9 cellular contexts compared by ENCODE assay signal in genomic region chr6:606829-607379, GRCh38. TPM values are rescaled to one million over a fixed set of nuclear protein-coding genes. Genes with fewer than 3 reads are reported as not detected.
"Had no signal": no experiment of that assay in that cellular context is flagged by ENCODE, and none has a peak within 500 bp of the region (broad histone marks: within the 10 kb centered on the region; RNA-seq: fewer than 3 reads in every experiment).

No MANE protein-coding gene starts in this region.

- H3K4me1 ChIP-seq: HAP-1 had no signal

- H2AFZ ChIP-seq: GM23248 had no signal

- H3K9me3 ChIP-seq: HAP-1 had no signal

- H3K27ac Mint-ChIP-seq: HFFc6 had no signal

- DNase-seq: GM23248, GOT3, H7, HFFc6, IMR-90, KBM-7 had no signal

- ATAC-seq: HCT116 had no signal

- H3K4me3 ChIP-seq: GM23248, HAP-1 had no signal

- FAIRE-seq: HTR-8/SVneo had no signal

- H3K9ac ChIP-seq: GM23248 had no signal

- H3K9me3 Mint-ChIP-seq: HFFc6 had no signal

- H3K4me3 Mint-ChIP-seq: HFFc6 had no signal

- H3K27ac ChIP-seq: GM23248 had no signal

RNA-seq across cellular contexts. Expression of gene HUS1B, which starts 50.0 kb away (rescaled TPM):
- polyA plus RNA-seq: GM23248 had no signal
